15 cellular contexts compared by ENCODE assay signal in the genomic region with DNA sequence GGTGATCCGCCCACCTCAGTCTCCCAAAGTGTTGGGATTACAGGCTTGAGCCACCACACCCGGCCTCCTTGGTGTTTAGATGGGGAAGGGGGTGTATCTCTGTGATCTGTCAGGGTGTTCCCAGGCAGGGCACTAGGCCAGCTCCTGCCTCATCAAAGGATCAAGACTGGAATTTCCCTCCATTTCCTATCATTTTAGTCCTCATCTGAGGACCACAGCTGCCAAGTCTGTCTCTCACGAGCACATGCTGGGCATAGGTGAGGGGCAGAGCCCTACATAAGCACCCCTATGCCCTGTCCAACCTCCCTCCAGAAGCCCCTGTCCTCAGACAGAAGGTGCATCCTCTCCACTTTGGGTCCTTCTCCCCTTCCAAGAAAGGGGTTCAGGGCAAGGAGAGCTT.
"Had no signal": no experiment of that assay in that cellular context is flagged by ENCODE, and none has a peak within 500 bp of the region (broad histone marks: within the 10 kb centered on the region; RNA-seq: fewer than 3 reads in every experiment).

No MANE protein-coding gene starts in this region.

- H3K4me3 Mint-ChIP-seq: activated naive CD8-positive, alpha-beta T cell; activated T-cell treated with anti-CD3 and anti-CD28 coated beads, Interleukin-2, amount 50 U/mL, for 24 hours; T-helper 17 cell had no signal

- H3K4me3 ChIP-seq: breast epithelium, esophagus squamous epithelium, heart left ventricle, left lung, smooth muscle cell had no signal

- DNase-seq: activated CD4-positive, alpha-beta T cell treated with anti-CD3 and anti-CD28 coated beads, Interleukin-2, amount 50 U/mL, for 1 hour; activated gamma-delta T cell; activated T-cell treated with anti-CD3 and anti-CD28 coated beads, Interleukin-2, amount 50 U/mL, for 24 hours; esophagus squamous epithelium; foreskin fibroblast; right cardiac atrium; T-helper 17 cell had no signal

- H3K36me3 ChIP-seq: breast epithelium, esophagus squamous epithelium, heart left ventricle, left lung, neutrophil had no signal

- FAIRE-seq: TTC549, urothelium cell line had no signal

- ATAC-seq: heart left ventricle, left lung, T-helper 17 cell had no signal

- H3K36me3 Mint-ChIP-seq: activated naive CD8-positive, alpha-beta T cell had no signal

- H3K27ac ChIP-seq: breast epithelium, esophagus squamous epithelium, heart left ventricle, neutrophil had no signal

- H3K27me3 ChIP-seq: breast epithelium, esophagus squamous epithelium, heart left ventricle had no signal

- H3K9me3 ChIP-seq: breast epithelium, esophagus squamous epithelium, heart left ventricle, left lung, neutrophil had no signal

- H3K9me3 Mint-ChIP-seq: activated T-cell treated with anti-CD3 and anti-CD28 coated beads, Interleukin-2, amount 50 U/mL, for 24 hours had no signal

- H3K27ac Mint-ChIP-seq: activated naive CD8-positive, alpha-beta T cell; activated T-cell treated with anti-CD3 and anti-CD28 coated beads, Interleukin-2, amount 50 U/mL, for 24 hours; T-helper 17 cell had no signal

- H3K4me2 ChIP-seq: smooth muscle cell had no signal
